17 cellular contexts compared by ENCODE assay signal in genomic region chr11:79414644-79415317, GRCh38. TPM values are rescaled to one million over a fixed set of nuclear protein-coding genes. Genes with fewer than 3 reads are reported as not detected.
DNase-seq lines count a peak whose midpoint lies in the region; ATAC-seq and FAIRE-seq lines count a peak whose summit lies in the region.
"Had no signal": no experiment of that assay in that cellular context is flagged by ENCODE, and none has a peak within 500 bp of the region (broad histone marks: within the 10 kb centered on the region; RNA-seq: fewer than 3 reads in every experiment).

No MANE protein-coding gene starts in this region.

- ATAC-seq in HG02870 (IDR thresholded peaks at IDR 0.05; ENCODE audit: unreplicated experiment) (no peak), HG03196 (IDR thresholded peaks at IDR 0.05; ENCODE audit: unreplicated experiment) (no peak)
- ATAC-seq: activated naive CD8-positive, alpha-beta T cell treated with anti-CD3 and anti-CD28 coated beads, Interleukin-2, amount 50 U/mL, for 24 hours had no signal

- peak; percentile 87 for FAIRE-seq in RCC 7860 (lab: Jason Lieb, UNC)
- FAIRE-seq: TTC549 had no signal

- DNase-seq in AG08396 (ENCODE audit: low spot score), result peak; percentile 71
- DNase-seq in RCC 7860 (ENCODE audit: low spot score), result peak; percentile 79
- DNase-seq in epithelial cell of prostate (ENCODE audit: low read depth, low spot score), result no peak
- DNase-seq in myocyte (ENCODE audit: low read depth), result peak; percentile 52
- no peak for DNase-seq in HuH-7.5 (ENCODE audit: low spot score)
- no peak for DNase-seq in T-helper 1 cell
- DNase-seq: activated CD8-positive, alpha-beta memory T cell treated with anti-CD3 and anti-CD28 coated beads, Interleukin-2, amount 50 U/mL, for 4 hours; activated naive CD8-positive, alpha-beta T cell treated with anti-CD3 and anti-CD28 coated beads, Interleukin-2, amount 50 U/mL, for 24 hours; H7; left cardiac atrium; nucleus accumbens; stimulated activated CD4-positive, alpha-beta T cell treated with anti-CD3 and anti-CD28 coated beads, Interleukin-4, amount 100 ng/mL, for 4 hours had no signal

- H3K27ac ChIP-seq in epithelial cell of prostate, result peak overlapping the region; percentile 87
- H3K27ac ChIP-seq: BLaER1, KMS-11 had no signal

RNA-seq across cellular contexts. Expression of gene TENM4, which starts 26.0 kb away (rescaled TPM):
- 0.21 and 0.31 TPM in 2 replicates for total RNA-seq in myocyte
- polyA plus RNA-seq in myocyte (2012), result 0.73 TPM

Comparison
In these comparisons a context has a peak if more than half of its experiments do, and no peak if none do; other contexts are left out.
1. DNase-seq: peak in AG08396 (single experiment), RCC 7860 (single experiment) and myocyte (single experiment); none in epithelial cell of prostate (single experiment), HuH-7.5 (single experiment) and T-helper 1 cell (0 of 5).